In genomic region chr12:117513353-117513752, GRCh38 we compare ENCODE assay signal across 21 cellular contexts.
DNase-seq lines count a peak whose midpoint lies in the region; ATAC-seq and TF ChIP-seq lines count a peak whose summit lies in the region.
"Had no signal": no experiment of that assay in that cellular context is flagged by ENCODE, and none has a peak within 500 bp of the region (broad histone marks: within the 10 kb centered on the region; RNA-seq: fewer than 3 reads in every experiment).

No MANE protein-coding gene starts in this region.

- peaks cover 8% of the 10 kb centered on the region for H3K27me3 Mint-ChIP-seq in GM23338 (ENCODE audit: insufficient read depth, low read depth, poor library complexity)
- H3K27me3 Mint-ChIP-seq: activated CD4-positive, alpha-beta T cell treated with anti-CD3 and anti-CD28 coated beads, Interleukin-2, amount 10 ng/mL, durations not matched to agents 24 days and 14 days; T-helper 17 cell had no signal

- ATAC-seq in GM23338: no peak
- peak; percentile 90 for ATAC-seq in left lobe of liver
- ATAC-seq: gastroesophageal sphincter, T-helper 17 cell had no signal

- H3K4me3 ChIP-seq in GM23338: no peak overlapping the region
- H3K4me3 ChIP-seq: gastroesophageal sphincter had no signal

- peak overlapping the region; percentile 41; the same call in 1 of the 2 replicates for H3K27ac Mint-ChIP-seq in GM23338
- H3K27ac Mint-ChIP-seq: activated CD4-positive, alpha-beta T cell treated with anti-CD3 and anti-CD28 coated beads, Interleukin-2, amount 10 ng/mL, durations not matched to agents 24 days and 14 days; HFFc6; T-helper 17 cell had no signal

- no peaks in the 10 kb centered on the region for H3K27me3 ChIP-seq in GM23338 (ENCODE audit: insufficient read depth)

- H2AFZ ChIP-seq in GM23338: no peak overlapping the region

- TF ChIP-seq CTCF in GM23338 (conservative IDR thresholded peaks at IDR 0.05; ENCODE audit: low read depth in 2 of 2): no peak

- H3K9me2 ChIP-seq in GM23338 (ENCODE audit: insufficient read depth): 0 out of 2 replicates have a peak, but pooled peaks cover 4% of the 10 kb centered on the region
- H3K9me2 ChIP-seq: SK-N-SH had no signal

- H3K36me3 Mint-ChIP-seq in GM23338 (ENCODE audit: low read depth): no peaks in the 10 kb centered on the region; the same call in 2 of the 3 replicates

- no peak overlapping the region for H3K27ac ChIP-seq in GM23338 (ENCODE audit: low read depth)
- H3K27ac ChIP-seq: gastroesophageal sphincter, neutrophil had no signal

- H3K4me2 ChIP-seq in GM23338: no peak overlapping the region
- H3K4me2 ChIP-seq: SK-N-SH had no signal

- H3F3A ChIP-seq in GM23338 (replicated peaks; ENCODE audit: low read depth): no peaks in the 10 kb centered on the region

- no peaks in the 10 kb centered on the region for H3K79me2 ChIP-seq in GM23338 (replicated peaks; ENCODE audit: insufficient read depth)

- no peaks in the 10 kb centered on the region for H3K9me3 Mint-ChIP-seq in GM23338
- H3K9me3 Mint-ChIP-seq: activated CD4-positive, alpha-beta T cell treated with anti-CD3 and anti-CD28 coated beads, Interleukin-2, amount 10 ng/mL, durations not matched to agents 24 days and 14 days had no signal

- DNase-seq in GM23338 (ENCODE audit: low spot score): no peak
- peak; percentile 21 for DNase-seq in NCI-H1694 (lab: John Stamatoyannopoulos, UW)
- peak; percentile 82 for DNase-seq in cerebellar cortex (ENCODE audit: low spot score)
- DNase-seq in left lobe of liver (ENCODE audit: low spot score): peak; percentile 86
- no peak for DNase-seq in SIG-M5 (lab: John Stamatoyannopoulos, UW)
- no peak for DNase-seq in stimulated activated CD4-positive, alpha-beta T cell treated with anti-CD3 and anti-CD28 coated beads, Interleukin-2, amount 100 ng/mL, for 24 hours
- DNase-seq in stimulated activated CD8-positive, alpha-beta memory T cell treated with anti-CD3 and anti-CD28 coated beads, Interleukin-4, amount 100 ng/mL, for 48 hours: no peak
- DNase-seq: activated CD4-positive, alpha-beta T cell treated with anti-CD3 and anti-CD28 coated beads, Interleukin-2, amount 10 ng/mL, durations not matched to agents 24 days and 14 days; activated naive CD4-positive, alpha-beta T cell treated with Interleukin-2 at 50 U/mL for 16 hours; activated T-cell treated with anti-CD3 and anti-CD28 coated beads, Interleukin-2, amount 50 U/mL, for 48 hours; Calu3; dermis blood vessel endothelial cell; HFFc6; IMR-90; NCI-H1048; SK-N-SH; stimulated activated CD4-positive, alpha-beta T cell treated with anti-CD3 and anti-CD28 coated beads, Interleukin-4, amount 100 ng/mL, for 4 hours; stimulated activated naive CD4-positive, alpha-beta T cell treated with Interleukin-2 at 50 U/mL for 16 hours; T-helper 17 cell had no signal

- H3K36me3 ChIP-seq in GM23338 (ENCODE audit: insufficient read depth): no peaks in the 10 kb centered on the region
- H3K36me3 ChIP-seq: gastroesophageal sphincter, neutrophil had no signal

- H4K20me1 ChIP-seq in GM23338 (replicated peaks; ENCODE audit: insufficient read depth): no peaks in the 10 kb centered on the region

- H3K4me1 Mint-ChIP-seq in GM23338: peaks cover 37% of the 10 kb centered on the region
- H3K4me1 Mint-ChIP-seq: activated CD4-positive, alpha-beta T cell treated with anti-CD3 and anti-CD28 coated beads, Interleukin-2, amount 10 ng/mL, durations not matched to agents 24 days and 14 days; T-helper 17 cell had no signal

- no peak overlapping the region for H3K4me3 Mint-ChIP-seq in GM23338
- H3K4me3 Mint-ChIP-seq: activated CD4-positive, alpha-beta T cell treated with anti-CD3 and anti-CD28 coated beads, Interleukin-2, amount 10 ng/mL, durations not matched to agents 24 days and 14 days; HFFc6; T-helper 17 cell had no signal

- H3K4me1 ChIP-seq in GM23338 (ENCODE audit: insufficient read depth): peaks cover 18% of the 10 kb centered on the region

TF ChIP-seq in GM23338, 12 proteins besides CTCF, POLR2A, EP300 and RAD21 (continues in another document):
- TF ChIP-seq CREB1 (CRISPR knock-in tag; IDR thresholded peaks at IDR 0.05; ENCODE audit: low read depth) (no peak), ZNF331 (CRISPR knock-in tag; IDR thresholded peaks at IDR 0.05; ENCODE audit: low read depth) (no peak), STAT1 (IDR thresholded peaks at IDR 0.05; ENCODE audit: unreplicated experiment) (no peak), POLR2AphosphoS5 (IDR thresholded peaks at IDR 0.05; ENCODE audit: low read depth) (no peak), ETS1 (IDR thresholded peaks at IDR 0.05) (no peak), NANOG (IDR thresholded peaks at IDR 0.05; ENCODE audit: borderline replicate concordance) (no peak), REST (IDR thresholded peaks at IDR 0.05; ENCODE audit: unreplicated experiment) (no peak), ZNF114 (CRISPR knock-in tag; IDR thresholded peaks at IDR 0.05) (no peak), EZH2phosphoT487 (IDR thresholded peaks at IDR 0.05; ENCODE audit: unreplicated experiment) (no peak)

Comparison
In these comparisons a context has a peak if more than half of its experiments do, and no peak if none do; other contexts are left out.
1. DNase-seq: peak in NCI-H1694 (single experiment), cerebellar cortex (single experiment) and left lobe of liver (single experiment); none in GM23338 (single experiment), SIG-M5 (single experiment), stimulated activated CD4-positive, alpha-beta T cell treated with anti-CD3 and anti-CD28 coated beads, Interleukin-2, amount 100 ng/mL, for 24 hours (0 of 2) and stimulated activated CD8-positive, alpha-beta memory T cell treated with anti-CD3 and anti-CD28 coated beads, Interleukin-4, amount 100 ng/mL, for 48 hours (single experiment).